ENCODE assay signal across 10 cellular contexts in the genomic region with DNA sequence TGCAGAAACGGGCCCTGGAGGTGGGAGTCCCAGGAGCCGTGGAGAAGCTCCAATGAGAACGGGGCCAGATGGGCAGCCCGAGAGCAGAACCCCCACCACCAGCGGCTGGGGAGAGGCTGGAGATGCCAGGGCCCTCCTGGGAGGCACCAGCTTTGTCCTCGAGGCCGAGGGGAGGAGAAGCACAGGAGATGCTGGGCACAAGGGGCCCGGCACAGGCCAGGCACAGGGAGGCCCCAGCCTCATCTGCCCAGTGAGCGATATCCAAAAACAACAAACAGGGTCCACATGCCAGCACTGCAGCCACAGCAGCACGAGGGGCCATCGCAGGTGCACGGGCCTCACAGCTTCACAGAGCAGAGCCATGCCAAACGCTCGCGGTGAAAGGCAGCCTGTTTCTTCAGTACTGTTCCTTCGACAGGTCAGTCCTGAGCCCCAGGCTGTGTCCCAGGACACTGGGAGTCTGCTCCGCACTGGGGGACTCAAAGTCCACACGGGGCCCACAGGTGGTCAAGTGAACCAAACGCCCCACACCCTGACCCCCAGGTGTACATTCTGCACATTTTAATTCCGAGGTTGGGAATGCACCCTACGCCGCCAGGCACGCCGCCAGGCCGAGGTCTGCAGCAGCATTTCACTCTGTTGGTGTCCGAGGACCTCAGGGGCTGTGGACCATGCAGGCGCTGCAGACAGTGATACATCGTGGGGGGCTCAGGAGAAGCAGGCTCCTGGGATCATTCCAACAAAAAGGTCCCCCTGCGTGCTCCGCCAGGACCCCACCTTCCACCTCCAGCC. TPM values are rescaled to one million over a fixed set of nuclear protein-coding genes. Genes with fewer than 3 reads are reported as not detected.
DNase-seq lines count a peak whose midpoint lies in the region; ATAC-seq and TF ChIP-seq lines count a peak whose summit lies in the region.
"Had no signal": no experiment of that assay in that cellular context is flagged by ENCODE, and none has a peak within 500 bp of the region (broad histone marks: within the 10 kb centered on the region; RNA-seq: fewer than 3 reads in every experiment).

No MANE protein-coding gene starts in this region.

- intact Hi-C loops in dorsolateral prefrontal cortex (cut with DNase I) (no loop called here), transverse colon (cut with DNase I; ENCODE audit: low total_unique reads) (no loop called here)

- H3K27ac ChIP-seq in dorsolateral prefrontal cortex (no peak overlapping the region), transverse colon (no peak overlapping the region)

- H3K36me3 ChIP-seq in transverse colon = no peaks in the 10 kb centered on the region

- ATAC-seq in activated CD4-positive, CD25-positive, alpha-beta regulatory T cell treated with anti-CD3 and anti-CD28 coated beads, Interleukin-2, amount 50 U/mL, for 24 hours = no peak
- ATAC-seq in memory B cell (ENCODE audit: low read depth) = no peak
- no peak for ATAC-seq in HG03378 (IDR thresholded peaks at IDR 0.05; ENCODE audit: unreplicated experiment)
- ATAC-seq in HG02981 (IDR thresholded peaks at IDR 0.05; ENCODE audit: unreplicated experiment) = no peak

- H3K9me3 Mint-ChIP-seq in memory B cell = no peaks in the 10 kb centered on the region

- TF ChIP-seq POLR2A in transverse colon (IDR thresholded peaks at IDR 0.05) = no peak

- WGBS in transverse colon (ENCODE audit: low coverage in 1 of 2), 2 donors = 92% methylated on average over 29 of the region's 30 CpGs; no CpG with 5 or more reads in 1 of the 2 donors

- no peak for TF ChIP-seq EP300 in transverse colon (IDR thresholded peaks at IDR 0.05; ENCODE audit: low read depth)

- H3K36me3 Mint-ChIP-seq in memory B cell = peaks cover 15% of the 10 kb centered on the region

- no peak overlapping the region for H3K4me3 Mint-ChIP-seq in memory B cell

- peak; percentile 14 for DNase-seq in activated CD4-positive, CD25-positive, alpha-beta regulatory T cell treated with anti-CD3 and anti-CD28 coated beads, Interleukin-2, amount 50 U/mL, for 72 hours
- DNase-seq in dorsolateral prefrontal cortex (peak in 8 of 10 donors; percentile 2 to 36 (median 26)), memory B cell (ENCODE audit: low spot score in 2 of 2) (peak in 1 of 2 donors; percentile 10), transverse colon (peak; percentile 4), MV-4-11 (lab: John Stamatoyannopoulos, UW) (no peak)
- DNase-seq: NCI-H69, small intestine had no signal

- no peak for TF ChIP-seq CTCF in dorsolateral prefrontal cortex (IDR thresholded peaks at IDR 0.05 in 54 of 56, conservative IDR thresholded peaks at IDR 0.05 in 2 of 56; ENCODE audit: low read depth in 1 of 56, partially characterized antibody in 56 of 56)
- no peak for TF ChIP-seq CTCF in transverse colon (IDR thresholded peaks at IDR 0.05)

- H3K27me3 Mint-ChIP-seq in memory B cell = no peaks in the 10 kb centered on the region

- peaks cover 21% of the 10 kb centered on the region for H3K4me1 Mint-ChIP-seq in memory B cell

- peaks cover 0 to 9% (median 0%) of the 10 kb centered on the region in 4 donors for H3K4me1 ChIP-seq in transverse colon

- H3K27ac Mint-ChIP-seq in memory B cell = peak overlapping the region; percentile 79

- H3K27me3 ChIP-seq in dorsolateral prefrontal cortex (no peaks in the 10 kb centered on the region), transverse colon (no peaks in the 10 kb centered on the region)

- no peak overlapping the region for H3K4me3 ChIP-seq in dorsolateral prefrontal cortex
- H3K4me3 ChIP-seq in transverse colon = no peak overlapping the region

- in situ Hi-C loops in transverse colon (cut with MboI; ENCODE audit: low pct_ligation_motif_present in 1 of 4, low pct_unique_long_range_greater_than_20kb in 1 of 4, low sequenced_read_pairs in 3 of 4) = no loop called here

- H3K9me3 ChIP-seq in transverse colon = no peaks in the 10 kb centered on the region

RNA-seq across cellular contexts. Expression of a gene that starts 9.5 kb away (rescaled TPM):
- total RNA-seq in dorsolateral prefrontal cortex (10 to 100 TPM; 24.4 to 66.5 (median 41.3) TPM), transverse colon (10 to 100 TPM in 3 of 4 donors, 1 to 10 TPM in 1; 10.0 to 50.5 (median 21.0) TPM)
